Comparison of ENCODE assay signal across 2 cellular contexts in the genomic region with DNA sequence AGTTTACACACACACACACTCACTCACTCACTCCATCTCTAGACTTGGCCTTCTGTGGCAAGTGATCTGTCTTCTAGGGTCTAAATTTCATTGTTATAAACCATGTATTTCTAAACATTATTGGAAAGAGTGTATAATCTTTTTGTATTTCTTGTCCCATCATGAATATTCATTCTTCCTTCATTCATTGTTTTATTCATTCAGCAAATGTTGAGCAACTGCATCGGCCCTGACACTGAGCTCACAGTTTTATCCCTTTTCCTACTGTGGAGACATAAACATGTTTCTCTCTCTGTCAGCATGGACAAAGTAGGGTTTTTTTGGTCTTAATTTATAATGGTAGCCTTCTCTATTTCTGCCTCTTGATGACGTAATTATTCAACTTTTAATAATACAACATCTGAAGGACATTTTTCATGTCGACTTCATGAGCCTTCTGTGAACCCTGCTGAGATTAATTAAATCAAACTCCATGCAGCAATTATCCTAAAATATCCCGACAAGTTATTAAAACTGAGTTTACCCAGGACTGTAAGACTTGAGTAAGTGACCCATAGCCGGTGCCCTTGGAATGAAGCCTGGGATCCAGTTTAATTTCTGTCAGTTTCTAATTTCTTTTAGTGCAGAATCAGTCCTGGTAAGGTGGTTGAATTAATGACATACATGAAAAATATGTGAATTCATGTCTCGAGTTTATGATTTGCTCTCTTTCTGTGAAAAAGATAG.
TF ChIP-seq lines count a peak whose summit lies in the region.

No MANE protein-coding gene starts in this region.

TF ChIP-seq in liver, 16 proteins besides CTCF, POLR2A, EP300 and RAD21 (continued from another document):
- TF ChIP-seq, protein P1, sequence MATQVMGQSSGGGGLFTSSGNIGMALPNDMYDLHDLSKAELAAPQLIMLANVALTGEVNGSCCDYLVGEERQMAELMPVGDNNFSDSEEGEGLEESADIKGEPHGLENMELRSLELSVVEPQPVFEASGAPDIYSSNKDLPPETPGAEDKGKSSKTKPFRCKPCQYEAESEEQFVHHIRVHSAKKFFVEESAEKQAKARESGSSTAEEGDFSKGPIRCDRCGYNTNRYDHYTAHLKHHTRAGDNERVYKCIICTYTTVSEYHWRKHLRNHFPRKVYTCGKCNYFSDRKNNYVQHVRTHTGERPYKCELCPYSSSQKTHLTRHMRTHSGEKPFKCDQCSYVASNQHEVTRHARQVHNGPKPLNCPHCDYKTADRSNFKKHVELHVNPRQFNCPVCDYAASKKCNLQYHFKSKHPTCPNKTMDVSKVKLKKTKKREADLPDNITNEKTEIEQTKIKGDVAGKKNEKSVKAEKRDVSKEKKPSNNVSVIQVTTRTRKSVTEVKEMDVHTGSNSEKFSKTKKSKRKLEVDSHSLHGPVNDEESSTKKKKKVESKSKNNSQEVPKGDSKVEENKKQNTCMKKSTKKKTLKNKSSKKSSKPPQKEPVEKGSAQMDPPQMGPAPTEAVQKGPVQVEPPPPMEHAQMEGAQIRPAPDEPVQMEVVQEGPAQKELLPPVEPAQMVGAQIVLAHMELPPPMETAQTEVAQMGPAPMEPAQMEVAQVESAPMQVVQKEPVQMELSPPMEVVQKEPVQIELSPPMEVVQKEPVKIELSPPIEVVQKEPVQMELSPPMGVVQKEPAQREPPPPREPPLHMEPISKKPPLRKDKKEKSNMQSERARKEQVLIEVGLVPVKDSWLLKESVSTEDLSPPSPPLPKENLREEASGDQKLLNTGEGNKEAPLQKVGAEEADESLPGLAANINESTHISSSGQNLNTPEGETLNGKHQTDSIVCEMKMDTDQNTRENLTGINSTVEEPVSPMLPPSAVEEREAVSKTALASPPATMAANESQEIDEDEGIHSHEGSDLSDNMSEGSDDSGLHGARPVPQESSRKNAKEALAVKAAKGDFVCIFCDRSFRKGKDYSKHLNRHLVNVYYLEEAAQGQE (IDR thresholded peaks at IDR 0.05): no peak
- TF ChIP-seq SP1 (IDR thresholded peaks at IDR 0.05) (no peak), JUND (IDR thresholded peaks at IDR 0.05) (no peak), YY1 (IDR thresholded peaks at IDR 0.05) (no peak), GABPA (IDR thresholded peaks at IDR 0.05 in 1 of 2, conservative IDR thresholded peaks at IDR 0.05 in 1 of 2) (no peak), NR2F2 (IDR thresholded peaks at IDR 0.05) (no peak), FOXA1 (IDR thresholded peaks at IDR 0.05) (no peak)
- TF ChIP-seq, protein P2, sequence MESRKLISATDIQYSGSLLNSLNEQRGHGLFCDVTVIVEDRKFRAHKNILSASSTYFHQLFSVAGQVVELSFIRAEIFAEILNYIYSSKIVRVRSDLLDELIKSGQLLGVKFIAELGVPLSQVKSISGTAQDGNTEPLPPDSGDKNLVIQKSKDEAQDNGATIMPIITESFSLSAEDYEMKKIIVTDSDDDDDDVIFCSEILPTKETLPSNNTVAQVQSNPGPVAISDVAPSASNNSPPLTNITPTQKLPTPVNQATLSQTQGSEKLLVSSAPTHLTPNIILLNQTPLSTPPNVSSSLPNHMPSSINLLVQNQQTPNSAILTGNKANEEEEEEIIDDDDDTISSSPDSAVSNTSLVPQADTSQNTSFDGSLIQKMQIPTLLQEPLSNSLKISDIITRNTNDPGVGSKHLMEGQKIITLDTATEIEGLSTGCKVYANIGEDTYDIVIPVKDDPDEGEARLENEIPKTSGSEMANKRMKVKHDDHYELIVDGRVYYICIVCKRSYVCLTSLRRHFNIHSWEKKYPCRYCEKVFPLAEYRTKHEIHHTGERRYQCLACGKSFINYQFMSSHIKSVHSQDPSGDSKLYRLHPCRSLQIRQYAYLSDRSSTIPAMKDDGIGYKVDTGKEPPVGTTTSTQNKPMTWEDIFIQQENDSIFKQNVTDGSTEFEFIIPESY (IDR thresholded peaks at IDR 0.05): no peak

TF ChIP-seq in HepG2, 621 proteins besides CTCF, POLR2A, EP300 and RAD21 (continued from another document):
- TF ChIP-seq, protein P3, sequence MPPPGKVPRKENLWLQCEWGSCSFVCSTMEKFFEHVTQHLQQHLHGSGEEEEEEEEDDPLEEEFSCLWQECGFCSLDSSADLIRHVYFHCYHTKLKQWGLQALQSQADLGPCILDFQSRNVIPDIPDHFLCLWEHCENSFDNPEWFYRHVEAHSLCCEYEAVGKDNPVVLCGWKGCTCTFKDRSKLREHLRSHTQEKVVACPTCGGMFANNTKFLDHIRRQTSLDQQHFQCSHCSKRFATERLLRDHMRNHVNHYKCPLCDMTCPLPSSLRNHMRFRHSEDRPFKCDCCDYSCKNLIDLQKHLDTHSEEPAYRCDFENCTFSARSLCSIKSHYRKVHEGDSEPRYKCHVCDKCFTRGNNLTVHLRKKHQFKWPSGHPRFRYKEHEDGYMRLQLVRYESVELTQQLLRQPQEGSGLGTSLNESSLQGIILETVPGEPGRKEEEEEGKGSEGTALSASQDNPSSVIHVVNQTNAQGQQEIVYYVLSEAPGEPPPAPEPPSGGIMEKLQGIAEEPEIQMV (CRISPR knock-in tag; IDR thresholded peaks at IDR 0.05; ENCODE audit: low read depth): no peak
- TF ChIP-seq HNRNPL (IDR thresholded peaks at IDR 0.05; ENCODE audit: low read depth, low read length) (no peak), KLF13 (CRISPR knock-in tag; IDR thresholded peaks at IDR 0.05) (no peak), ATRX (CRISPR knock-in tag; IDR thresholded peaks at IDR 0.05; ENCODE audit: borderline replicate concordance) (no peak), KMT2B (CRISPR knock-in tag; IDR thresholded peaks at IDR 0.05) (no peak), DMAP1 (CRISPR knock-in tag; IDR thresholded peaks at IDR 0.05) (no peak), ZNF629 (CRISPR knock-in tag; conservative IDR thresholded peaks at IDR 0.05) (no peak), NFKBIZ (CRISPR knock-in tag; IDR thresholded peaks at IDR 0.05) (no peak), CBX2 (IDR thresholded peaks at IDR 0.05; ENCODE audit: low read depth, low read length) (no peak), CBX2 (CRISPR knock-in tag; IDR thresholded peaks at IDR 0.05; ENCODE audit: low read depth) (no peak), SAP130 (CRISPR knock-in tag; IDR thresholded peaks at IDR 0.05; ENCODE audit: low read depth) (no peak), ZBTB38 (CRISPR knock-in tag; IDR thresholded peaks at IDR 0.05) (no peak), HNRNPK (IDR thresholded peaks at IDR 0.05; ENCODE audit: low read depth, low read length, poor library complexity, severe bottlenecking) (no peak), RELA (CRISPR knock-in tag; IDR thresholded peaks at IDR 0.05) (no peak), KDM2A (CRISPR knock-in tag; IDR thresholded peaks at IDR 0.05; ENCODE audit: borderline replicate concordance, low read depth) (no peak), NCOA5 (CRISPR knock-in tag; IDR thresholded peaks at IDR 0.05) (no peak), MAFF (IDR thresholded peaks at IDR 0.05; ENCODE audit: low read depth, low read length) (no peak)
- TF ChIP-seq, protein P4, sequence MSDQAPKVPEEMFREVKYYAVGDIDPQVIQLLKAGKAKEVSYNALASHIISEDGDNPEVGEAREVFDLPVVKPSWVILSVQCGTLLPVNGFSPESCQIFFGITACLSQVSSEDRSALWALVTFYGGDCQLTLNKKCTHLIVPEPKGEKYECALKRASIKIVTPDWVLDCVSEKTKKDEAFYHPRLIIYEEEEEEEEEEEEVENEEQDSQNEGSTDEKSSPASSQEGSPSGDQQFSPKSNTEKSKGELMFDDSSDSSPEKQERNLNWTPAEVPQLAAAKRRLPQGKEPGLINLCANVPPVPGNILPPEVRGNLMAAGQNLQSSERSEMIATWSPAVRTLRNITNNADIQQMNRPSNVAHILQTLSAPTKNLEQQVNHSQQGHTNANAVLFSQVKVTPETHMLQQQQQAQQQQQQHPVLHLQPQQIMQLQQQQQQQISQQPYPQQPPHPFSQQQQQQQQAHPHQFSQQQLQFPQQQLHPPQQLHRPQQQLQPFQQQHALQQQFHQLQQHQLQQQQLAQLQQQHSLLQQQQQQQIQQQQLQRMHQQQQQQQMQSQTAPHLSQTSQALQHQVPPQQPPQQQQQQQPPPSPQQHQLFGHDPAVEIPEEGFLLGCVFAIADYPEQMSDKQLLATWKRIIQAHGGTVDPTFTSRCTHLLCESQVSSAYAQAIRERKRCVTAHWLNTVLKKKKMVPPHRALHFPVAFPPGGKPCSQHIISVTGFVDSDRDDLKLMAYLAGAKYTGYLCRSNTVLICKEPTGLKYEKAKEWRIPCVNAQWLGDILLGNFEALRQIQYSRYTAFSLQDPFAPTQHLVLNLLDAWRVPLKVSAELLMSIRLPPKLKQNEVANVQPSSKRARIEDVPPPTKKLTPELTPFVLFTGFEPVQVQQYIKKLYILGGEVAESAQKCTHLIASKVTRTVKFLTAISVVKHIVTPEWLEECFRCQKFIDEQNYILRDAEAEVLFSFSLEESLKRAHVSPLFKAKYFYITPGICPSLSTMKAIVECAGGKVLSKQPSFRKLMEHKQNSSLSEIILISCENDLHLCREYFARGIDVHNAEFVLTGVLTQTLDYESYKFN (CRISPR knock-in tag; conservative IDR thresholded peaks at IDR 0.05): no peak
